Comparison of ENCODE assay signal across 7 cellular contexts in the genomic region with DNA sequence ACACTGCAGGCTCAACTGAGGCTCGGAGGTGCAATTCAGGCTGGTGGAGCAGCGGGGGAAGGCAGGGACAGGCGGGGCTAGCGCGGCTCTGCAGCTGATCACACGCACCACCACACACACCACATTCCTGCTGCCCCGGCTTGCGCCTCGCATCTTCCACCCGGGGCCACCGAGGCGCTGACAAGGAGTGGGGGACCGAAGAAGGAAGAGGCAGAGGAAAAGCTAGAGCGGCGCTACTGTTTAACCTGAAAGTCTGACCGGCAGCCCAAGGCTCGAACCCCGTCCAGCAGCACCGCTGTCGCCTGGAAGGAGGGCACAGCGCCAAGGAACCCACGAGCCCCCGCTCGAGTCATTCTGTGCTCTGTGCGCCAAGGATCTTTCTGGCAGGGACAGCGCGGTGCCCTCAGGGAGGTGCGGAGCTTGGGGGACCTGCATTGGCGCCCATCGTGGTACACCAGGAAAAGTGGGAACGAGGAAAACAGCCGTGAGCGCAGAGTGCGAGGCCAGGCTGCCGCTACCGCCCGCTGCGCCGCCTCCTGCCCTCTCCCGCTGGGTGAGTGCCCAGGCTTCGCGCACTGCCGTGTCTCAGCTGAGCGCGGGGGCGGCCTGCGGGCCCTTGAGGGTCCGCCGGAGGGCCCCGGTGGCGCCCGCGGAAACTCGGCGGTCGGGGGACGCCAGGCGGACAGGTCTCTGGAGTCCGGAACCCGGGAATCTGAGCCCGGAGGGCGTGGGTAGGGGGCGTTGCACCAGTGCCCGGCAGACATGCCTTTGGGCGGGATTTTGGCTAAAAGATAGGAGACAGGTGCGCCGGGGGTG. TPM values are rescaled to one million over a fixed set of nuclear protein-coding genes. Genes with fewer than 3 reads are reported as not detected.
DNase-seq lines count a peak whose midpoint lies in the region; ATAC-seq, FAIRE-seq and TF ChIP-seq lines count a peak whose summit lies in the region.

No MANE protein-coding gene starts in this region.

- TF ChIP-seq CTCF in brain microvascular endothelial cell (IDR thresholded peaks at IDR 0.05; ENCODE audit: low read depth, low read length, missing control alignments) (no peak), liver (IDR thresholded peaks at IDR 0.05; ENCODE audit: low read depth, low read length, missing input control) (no peak), tibial artery (IDR thresholded peaks at IDR 0.05) (no peak)

- ATAC-seq in GM21423 (IDR thresholded peaks at IDR 0.05; ENCODE audit: unreplicated experiment), result no peak

- TF ChIP-seq RAD21 in liver (IDR thresholded peaks at IDR 0.05), result no peak

- H3K9me3 ChIP-seq in liver (ENCODE audit: control insufficient read depth in 4 of 4, low read length in 3 of 4) (no peaks in the 10 kb centered on the region), tibial artery (no peaks in the 10 kb centered on the region)

- peaks cover 10% of the 10 kb centered on the region for H3K27me3 ChIP-seq in brain microvascular endothelial cell (replicated peaks)
- no peaks in the 10 kb centered on the region for H3K27me3 ChIP-seq in liver (ENCODE audit: control insufficient read depth in 4 of 4, insufficient read depth in 4 of 4, low read length in 3 of 4)
- H3K27me3 ChIP-seq in tibial artery, result no peaks in the 10 kb centered on the region

- H3K4me3 ChIP-seq in brain microvascular endothelial cell (ENCODE audit: low read depth, low read length) (peak overlapping the region; percentile 44), liver (ENCODE audit: low read depth in 1 of 3, low read length in 3 of 3) (peak overlapping the region; percentile 74 to 90 (median 87)), tibial artery (peak overlapping the region; percentile 79 to 82)

- WGBS in liver, result 1% methylated on average over 67 of the region's 67 CpGs

- intact Hi-C loops in tibial artery (cut with DNase I; ENCODE audit: low total_unique reads), result no loop called here

- H3K27ac ChIP-seq in brain microvascular endothelial cell (no peak overlapping the region), liver (ENCODE audit: low read depth in 1 of 2, low read length in 2 of 2) (peak overlapping the region; percentile 79), tibial artery (peak overlapping the region; percentile 85 to 87)

- H3K4me1 ChIP-seq in liver (ENCODE audit: control insufficient read depth in 4 of 4, insufficient read depth in 4 of 4, low read length in 3 of 4) (peaks cover 0 to 46% (median 20%) of the 10 kb centered on the region in 4 donors), tibial artery (peaks cover 0 to 51% (median 16%) of the 10 kb centered on the region in 4 donors)

- H3K36me3 ChIP-seq in brain microvascular endothelial cell (replicated peaks) (no peaks in the 10 kb centered on the region), liver (ENCODE audit: control insufficient read depth in 4 of 4, insufficient read depth in 3 of 4, low read depth in 1 of 4, low read length in 3 of 4) (no peaks in the 10 kb centered on the region), tibial artery (no peaks in the 10 kb centered on the region)

- H3K9ac ChIP-seq in liver (ENCODE audit: low read depth in 1 of 2, low read length in 2 of 2), result peak overlapping the region in 1 of 2 donors; percentile 20

- in situ Hi-C loops in brain microvascular endothelial cell (cut with HindIII; ENCODE audit: low pct_ligation_motif_present, low sequenced_read_pairs), result no loop called here

- DNase-seq in NCI-H1105 treated with DMSO at 0.1 percent for 48 hours (lab: John Stamatoyannopoulos, UW) (peak; percentile 67), brain microvascular endothelial cell (no peak), tibial artery (peak; percentile 22 to 72), GM19240 (ENCODE audit: insufficient read length, low spot score) (no peak), GM19239 (ENCODE audit: insufficient read length, low spot score) (no peak)

- FAIRE-seq in GM19239 (lab: Jason Lieb, UNC), result no peak

TF ChIP-seq in liver, 16 proteins besides CTCF, POLR2A, EP300 and RAD21:
- TF ChIP-seq, protein P1, sequence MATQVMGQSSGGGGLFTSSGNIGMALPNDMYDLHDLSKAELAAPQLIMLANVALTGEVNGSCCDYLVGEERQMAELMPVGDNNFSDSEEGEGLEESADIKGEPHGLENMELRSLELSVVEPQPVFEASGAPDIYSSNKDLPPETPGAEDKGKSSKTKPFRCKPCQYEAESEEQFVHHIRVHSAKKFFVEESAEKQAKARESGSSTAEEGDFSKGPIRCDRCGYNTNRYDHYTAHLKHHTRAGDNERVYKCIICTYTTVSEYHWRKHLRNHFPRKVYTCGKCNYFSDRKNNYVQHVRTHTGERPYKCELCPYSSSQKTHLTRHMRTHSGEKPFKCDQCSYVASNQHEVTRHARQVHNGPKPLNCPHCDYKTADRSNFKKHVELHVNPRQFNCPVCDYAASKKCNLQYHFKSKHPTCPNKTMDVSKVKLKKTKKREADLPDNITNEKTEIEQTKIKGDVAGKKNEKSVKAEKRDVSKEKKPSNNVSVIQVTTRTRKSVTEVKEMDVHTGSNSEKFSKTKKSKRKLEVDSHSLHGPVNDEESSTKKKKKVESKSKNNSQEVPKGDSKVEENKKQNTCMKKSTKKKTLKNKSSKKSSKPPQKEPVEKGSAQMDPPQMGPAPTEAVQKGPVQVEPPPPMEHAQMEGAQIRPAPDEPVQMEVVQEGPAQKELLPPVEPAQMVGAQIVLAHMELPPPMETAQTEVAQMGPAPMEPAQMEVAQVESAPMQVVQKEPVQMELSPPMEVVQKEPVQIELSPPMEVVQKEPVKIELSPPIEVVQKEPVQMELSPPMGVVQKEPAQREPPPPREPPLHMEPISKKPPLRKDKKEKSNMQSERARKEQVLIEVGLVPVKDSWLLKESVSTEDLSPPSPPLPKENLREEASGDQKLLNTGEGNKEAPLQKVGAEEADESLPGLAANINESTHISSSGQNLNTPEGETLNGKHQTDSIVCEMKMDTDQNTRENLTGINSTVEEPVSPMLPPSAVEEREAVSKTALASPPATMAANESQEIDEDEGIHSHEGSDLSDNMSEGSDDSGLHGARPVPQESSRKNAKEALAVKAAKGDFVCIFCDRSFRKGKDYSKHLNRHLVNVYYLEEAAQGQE (IDR thresholded peaks at IDR 0.05), result no peak
- TF ChIP-seq, protein P2, sequence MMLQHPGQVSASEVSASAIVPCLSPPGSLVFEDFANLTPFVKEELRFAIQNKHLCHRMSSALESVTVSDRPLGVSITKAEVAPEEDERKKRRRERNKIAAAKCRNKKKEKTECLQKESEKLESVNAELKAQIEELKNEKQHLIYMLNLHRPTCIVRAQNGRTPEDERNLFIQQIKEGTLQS (IDR thresholded peaks at IDR 0.05), result no peak
- TF ChIP-seq HNF4A (conservative IDR thresholded peaks at IDR 0.05) (no peak), FOXA1 (IDR thresholded peaks at IDR 0.05) (no peak), FOXA2 (IDR thresholded peaks at IDR 0.05) (no peak), EGR1 (IDR thresholded peaks at IDR 0.05; ENCODE audit: low read depth in 2 of 2) (no peak), NR2F2 (IDR thresholded peaks at IDR 0.05) (no peak), JUND (IDR thresholded peaks at IDR 0.05) (no peak), YY1 (IDR thresholded peaks at IDR 0.05) (no peak), RXRA (IDR thresholded peaks at IDR 0.05) (no peak), SP1 (IDR thresholded peaks at IDR 0.05) (no peak), HNF4G (IDR thresholded peaks at IDR 0.05) (no peak), GABPA (IDR thresholded peaks at IDR 0.05 in 1 of 2, conservative IDR thresholded peaks at IDR 0.05 in 1 of 2) (no peak), TAF1 (conservative IDR thresholded peaks at IDR 0.05) (no peak)
- TF ChIP-seq, protein P3, sequence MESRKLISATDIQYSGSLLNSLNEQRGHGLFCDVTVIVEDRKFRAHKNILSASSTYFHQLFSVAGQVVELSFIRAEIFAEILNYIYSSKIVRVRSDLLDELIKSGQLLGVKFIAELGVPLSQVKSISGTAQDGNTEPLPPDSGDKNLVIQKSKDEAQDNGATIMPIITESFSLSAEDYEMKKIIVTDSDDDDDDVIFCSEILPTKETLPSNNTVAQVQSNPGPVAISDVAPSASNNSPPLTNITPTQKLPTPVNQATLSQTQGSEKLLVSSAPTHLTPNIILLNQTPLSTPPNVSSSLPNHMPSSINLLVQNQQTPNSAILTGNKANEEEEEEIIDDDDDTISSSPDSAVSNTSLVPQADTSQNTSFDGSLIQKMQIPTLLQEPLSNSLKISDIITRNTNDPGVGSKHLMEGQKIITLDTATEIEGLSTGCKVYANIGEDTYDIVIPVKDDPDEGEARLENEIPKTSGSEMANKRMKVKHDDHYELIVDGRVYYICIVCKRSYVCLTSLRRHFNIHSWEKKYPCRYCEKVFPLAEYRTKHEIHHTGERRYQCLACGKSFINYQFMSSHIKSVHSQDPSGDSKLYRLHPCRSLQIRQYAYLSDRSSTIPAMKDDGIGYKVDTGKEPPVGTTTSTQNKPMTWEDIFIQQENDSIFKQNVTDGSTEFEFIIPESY (IDR thresholded peaks at IDR 0.05), result no peak
- TF ChIP-seq, protein P4, sequence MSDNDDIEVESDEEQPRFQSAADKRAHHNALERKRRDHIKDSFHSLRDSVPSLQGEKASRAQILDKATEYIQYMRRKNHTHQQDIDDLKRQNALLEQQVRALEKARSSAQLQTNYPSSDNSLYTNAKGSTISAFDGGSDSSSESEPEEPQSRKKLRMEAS (IDR thresholded peaks at IDR 0.05), result no peak

RNA-seq across cellular contexts. Expression of a gene that starts 0.9 kb away (rescaled TPM):
- total RNA-seq in liver, result 1 to 10 TPM in 1 of 2 donors, under 1 TPM in 1; 0.23 to 1.3 TPM
- under 1 TPM; 0.39 to 0.47 TPM for polyA plus RNA-seq in liver

Comparison
In these comparisons a context has a peak if more than half of its experiments do, and no peak if none do; other contexts are left out.
1. DNase-seq: peak in NCI-H1105 treated with DMSO at 0.1 percent for 48 hours (single experiment) and tibial artery (2 of 2); none in brain microvascular endothelial cell (single experiment), GM19240 (single experiment) and GM19239 (single experiment).
2. Peak in every context shown above with its lines, with median percentiles within 50 percentile points of each other: H3K4me3 ChIP-seq.